ENCODE assay signal across 12 cellular contexts in genomic region chr22:49968831-49969661, GRCh38. TPM values are rescaled to one million over a fixed set of nuclear protein-coding genes. Genes with fewer than 3 reads are reported as not detected.
A peak's percentile ranks its signal among the peaks of the same experiment; 100 is the strongest.
DNase-seq lines count a peak whose midpoint lies in the region; ATAC-seq, FAIRE-seq and TF ChIP-seq lines count a peak whose summit lies in the region.
"Had no signal": no experiment of that assay in that cellular context is flagged by ENCODE, and none has a peak within 500 bp of the region (broad histone marks: within the 10 kb centered on the region; RNA-seq: fewer than 3 reads in every experiment).

No MANE protein-coding gene starts in this region.

- peaks cover 6% of the 10 kb centered on the region for H3K27me3 Mint-ChIP-seq in CD4-positive, CD25-positive, alpha-beta regulatory T cell

- H3K27me3 ChIP-seq in CD4-positive, CD25-positive, alpha-beta regulatory T cell (ENCODE audit: control insufficient read depth, insufficient read depth, low read length): no peaks in the 10 kb centered on the region
- H3K27me3 ChIP-seq in RWPE2 (ENCODE audit: insufficient read depth, poor library complexity, severe bottlenecking) (no peaks in the 10 kb centered on the region), esophagus muscularis mucosa (no peaks in the 10 kb centered on the region), pancreas (no peaks in the 10 kb centered on the region)

- H3K36me3 ChIP-seq in CD4-positive, CD25-positive, alpha-beta regulatory T cell (ENCODE audit: control insufficient read depth, insufficient read depth, low read length): no peaks in the 10 kb centered on the region
- H3K36me3 ChIP-seq in RWPE2 (ENCODE audit: low read depth): peaks cover 11% of the 10 kb centered on the region
- H3K36me3 ChIP-seq in esophagus muscularis mucosa: peaks cover 0 to 16% (median 14%) of the 10 kb centered on the region in 4 donors
- peaks cover 0 to 4% (median 1%) of the 10 kb centered on the region in 3 donors for H3K36me3 ChIP-seq in pancreas

- H3K27ac ChIP-seq in CD4-positive, CD25-positive, alpha-beta regulatory T cell (ENCODE audit: insufficient read depth, low read length, poor library complexity, severe bottlenecking): peak overlapping the region; percentile 80
- no peak overlapping the region for H3K27ac ChIP-seq in RWPE2 (ENCODE audit: poor library complexity, severe bottlenecking)
- peak overlapping the region; percentile 88 to 98 (median 95) for H3K27ac ChIP-seq in esophagus muscularis mucosa (replicated peaks in 1 of 4)
- no peak overlapping the region for H3K27ac ChIP-seq in pancreas

- H3K4me1 ChIP-seq in CD4-positive, CD25-positive, alpha-beta regulatory T cell (ENCODE audit: control insufficient read depth, insufficient read depth, low read length, poor library complexity, severe bottlenecking): peaks cover 52% of the 10 kb centered on the region
- H3K4me1 ChIP-seq in RWPE2 (ENCODE audit: insufficient read depth, poor library complexity, severe bottlenecking) (peaks cover 4% of the 10 kb centered on the region), esophagus muscularis mucosa (peaks cover 73 to 86% (median 77%) of the 10 kb centered on the region in 4 donors), pancreas (peaks cover 0 to 39% (median 13%) of the 10 kb centered on the region in 3 donors)

- WGBS in esophagus muscularis mucosa: 100% methylated on average over 6 of the region's 16 CpGs
- WGBS in pancreas, 2 donors: 95% methylated on average over 16 of the region's 16 CpGs

- H3K4me3 ChIP-seq in CD4-positive, CD25-positive, alpha-beta regulatory T cell (ENCODE audit: low read depth, low read length): no peak overlapping the region
- H3K4me3 ChIP-seq in RWPE2 (ENCODE audit: severe bottlenecking) (no peak overlapping the region), esophagus muscularis mucosa (no peak overlapping the region), pancreas (no peak overlapping the region)

- intact Hi-C loops in esophagus muscularis mucosa (cut with DNase I) (no loop called here), pancreas (cut with DNase I) (no loop called here)

- TF ChIP-seq EP300 in esophagus muscularis mucosa (IDR thresholded peaks at IDR 0.05): no peak

- FAIRE-seq in pancreas (lab: Jason Lieb, UNC): no peak

- DNase-seq in CD4-positive, CD25-positive, alpha-beta regulatory T cell: no peak
- DNase-seq in RWPE2 (ENCODE audit: low spot score) (peak; percentile 59), esophagus muscularis mucosa (ENCODE audit: extremely low spot score) (no peak), pancreas (peak; percentile 37 to 83 (median 52)), inferior parietal cortex (ENCODE audit: extremely low spot score) (no peak), NCI-H1436 treated with DMSO at 0.1 percent for 48 hours (lab: John Stamatoyannopoulos, UW) (no peak)
- DNase-seq: stimulated activated CD4-positive, alpha-beta T cell treated with anti-CD3 and anti-CD28 coated beads, Interleukin-4, amount 100 ng/mL, for 4 hours had no signal

- no peak for ATAC-seq in CD4-positive, CD25-positive, alpha-beta regulatory T cell (ENCODE audit: low read depth in 2 of 2)
- ATAC-seq in RWPE2 (ENCODE audit: low read depth): 0 out of 3 replicates have a peak, but pooled peaks have one; percentile 1
- no peak for ATAC-seq in pancreas
- no peak for ATAC-seq in GM19324 (IDR thresholded peaks at IDR 0.05; ENCODE audit: low FRiP score, unreplicated experiment)
- ATAC-seq in HG03571 (IDR thresholded peaks at IDR 0.05; ENCODE audit: unreplicated experiment): no peak
- ATAC-seq: Panc1, WTC11 had no signal

- H3K9me3 ChIP-seq in CD4-positive, CD25-positive, alpha-beta regulatory T cell (ENCODE audit: control insufficient read depth in 2 of 2, low read length in 2 of 2): no peaks in the 10 kb centered on the region
- no peaks in the 10 kb centered on the region for H3K9me3 ChIP-seq in RWPE2 (ENCODE audit: severe bottlenecking)
- H3K9me3 ChIP-seq in esophagus muscularis mucosa: no peaks in the 10 kb centered on the region
- no peaks in the 10 kb centered on the region for H3K9me3 ChIP-seq in pancreas

- H3K9me3 Mint-ChIP-seq in CD4-positive, CD25-positive, alpha-beta regulatory T cell: no peaks in the 10 kb centered on the region
- H3K9me3 Mint-ChIP-seq: WTC11 had no signal

- H3K27ac Mint-ChIP-seq in CD4-positive, CD25-positive, alpha-beta regulatory T cell: peak overlapping the region in 1 of 3 donors; percentile 38
- H3K27ac Mint-ChIP-seq: WTC11 had no signal

- no peaks in the 10 kb centered on the region for H3K36me3 Mint-ChIP-seq in CD4-positive, CD25-positive, alpha-beta regulatory T cell
- H3K36me3 Mint-ChIP-seq: WTC11 had no signal

- H3K4me3 Mint-ChIP-seq in CD4-positive, CD25-positive, alpha-beta regulatory T cell: peak overlapping the region in 1 of 4 donors; percentile 44
- H3K4me3 Mint-ChIP-seq: WTC11 had no signal

- H3K4me1 Mint-ChIP-seq in CD4-positive, CD25-positive, alpha-beta regulatory T cell: peaks cover under 1 to 38% (median 9%) of the 10 kb centered on the region in 4 donors

- TF ChIP-seq CTCF in RWPE2 (IDR thresholded peaks at IDR 0.05; ENCODE audit: poor library complexity, severe bottlenecking): no peak
- TF ChIP-seq CTCF in esophagus muscularis mucosa (IDR thresholded peaks at IDR 0.05): no peak
- no peak for TF ChIP-seq CTCF in pancreas (IDR thresholded peaks at IDR 0.05)

- TF ChIP-seq POLR2A in esophagus muscularis mucosa (IDR thresholded peaks at IDR 0.05; ENCODE audit: low read depth): no peak

RNA-seq across cellular contexts. Expression of gene PIM3, which starts 8.5 kb away (rescaled TPM):
- total RNA-seq in CD4-positive, CD25-positive, alpha-beta regulatory T cell: 294 TPM
- polyA plus RNA-seq in CD4-positive, CD25-positive, alpha-beta regulatory T cell: 10 to 100 TPM; 34.0 to 47.1 (median 40.3) TPM
- 100 to 1,000 TPM in 1 of 4 donors, 10 to 100 TPM in 3; 36.1 to 106 (median 56.5) TPM for total RNA-seq in esophagus muscularis mucosa
- 10 to 100 TPM; 25.8 to 90.1 (median 33.1) TPM for total RNA-seq in pancreas
- 10 to 100 TPM; 55.3 to 82.7 TPM for polyA plus RNA-seq in pancreas

RNA-seq across cellular contexts. Expression of gene IL17REL, which starts 43.5 kb away (rescaled TPM):
- 0.57 TPM for total RNA-seq in CD4-positive, CD25-positive, alpha-beta regulatory T cell
- polyA plus RNA-seq in CD4-positive, CD25-positive, alpha-beta regulatory T cell: under 1 TPM in 1 of 4 donors, not detected in 3; 0.07 TPM
- total RNA-seq in esophagus muscularis mucosa (not detected), pancreas (not detected)
- polyA plus RNA-seq in pancreas: not detected
- total RNA-seq: HT1080 had no signal

RNA-seq across cellular contexts. Expression of gene CRELD2, which starts 50.6 kb away (rescaled TPM):
- 37.8 TPM for total RNA-seq in CD4-positive, CD25-positive, alpha-beta regulatory T cell
- 10 to 100 TPM; 22.4 to 38.2 (median 31.8) TPM for polyA plus RNA-seq in CD4-positive, CD25-positive, alpha-beta regulatory T cell
- 10 to 100 TPM; 32.0 to 38.2 (median 34.2) TPM for total RNA-seq in esophagus muscularis mucosa
- total RNA-seq in pancreas: 10 to 100 TPM; 37.2 to 61.9 (median 54.1) TPM
- polyA plus RNA-seq in pancreas: 10 to 100 TPM; 51.1 to 56.4 TPM

RNA-seq across cellular contexts. Expression of gene ALG12, which starts 50.8 kb away (rescaled TPM):
- 18.1 TPM for total RNA-seq in CD4-positive, CD25-positive, alpha-beta regulatory T cell
- 10 to 100 TPM; 12.6 to 16.9 (median 15.0) TPM for polyA plus RNA-seq in CD4-positive, CD25-positive, alpha-beta regulatory T cell
- total RNA-seq in esophagus muscularis mucosa: 10 to 100 TPM; 17.7 to 28.0 (median 23.8) TPM
- total RNA-seq in pancreas: 10 to 100 TPM in 4 of 6 donors, 1 to 10 TPM in 2; 7.4 to 13.1 (median 12.1) TPM
- polyA plus RNA-seq in pancreas: 1 to 10 TPM; 7.1 to 8.6 TPM

Comparison
In these comparisons a context has a peak if more than half of its experiments do, and no peak if none do; other contexts are left out.
1. DNase-seq: peak in RWPE2 (single experiment) and pancreas (6 of 6); none in CD4-positive, CD25-positive, alpha-beta regulatory T cell (0 of 3), esophagus muscularis mucosa (single experiment), inferior parietal cortex (single experiment) and NCI-H1436 treated with DMSO at 0.1 percent for 48 hours (single experiment).
2. H3K27ac ChIP-seq: peak in CD4-positive, CD25-positive, alpha-beta regulatory T cell (single experiment) and esophagus muscularis mucosa (4 of 4); none in RWPE2 (single experiment) and pancreas (0 of 4).